Comparison of ENCODE assay signal across 8 cellular contexts in the genomic region with DNA sequence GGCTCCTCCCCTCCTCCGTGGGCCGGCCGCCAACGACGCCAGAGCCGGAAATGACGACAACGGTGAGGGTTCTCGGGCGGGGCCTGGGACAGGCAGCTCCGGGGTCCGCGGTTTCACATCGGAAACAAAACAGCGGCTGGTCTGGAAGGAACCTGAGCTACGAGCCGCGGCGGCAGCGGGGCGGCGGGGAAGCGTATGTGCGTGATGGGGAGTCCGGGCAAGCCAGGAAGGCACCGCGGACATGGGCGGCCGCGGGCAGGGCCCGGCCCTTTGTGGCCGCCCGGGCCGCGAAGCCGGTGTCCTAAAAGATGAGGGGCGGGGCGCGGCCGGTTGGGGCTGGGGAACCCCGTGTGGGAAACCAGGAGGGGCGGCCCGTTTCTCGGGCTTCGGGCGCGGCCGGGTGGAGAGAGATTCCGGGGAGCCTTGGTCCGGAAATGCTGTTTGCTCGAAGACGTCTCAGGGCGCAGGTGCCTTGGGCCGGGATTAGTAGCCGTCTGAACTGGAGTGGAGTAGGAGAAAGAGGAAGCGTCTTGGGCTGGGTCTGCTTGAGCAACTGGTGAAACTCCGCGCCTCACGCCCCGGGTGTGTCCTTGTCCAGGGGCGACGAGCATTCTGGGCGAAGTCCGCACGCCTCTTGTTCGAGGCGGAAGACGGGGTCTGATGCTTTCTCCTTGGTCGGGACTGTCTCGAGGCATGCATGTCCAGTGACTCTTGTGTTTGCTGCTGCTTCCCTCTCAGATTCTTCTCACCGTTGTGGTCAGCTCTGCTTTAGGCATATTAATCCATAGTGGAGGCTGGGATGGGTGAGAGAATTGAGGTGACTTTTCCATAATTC. TPM values are rescaled to one million over a fixed set of nuclear protein-coding genes. Genes with fewer than 3 reads are reported as not detected.
DNase-seq lines count a peak whose midpoint lies in the region; FAIRE-seq and TF ChIP-seq lines count a peak whose summit lies in the region.

A gene (plus strand): TSS at position 121 of the 835 bp plus-strand sequence. CDS start 11,513 bp downstream, outside the sequence.

- no peaks in the 10 kb centered on the region for H3K27me3 ChIP-seq in neutrophil

- peak; percentile 25 for DNase-seq in GM04503 (ENCODE audit: low read depth)
- DNase-seq in HFF-Myc (ENCODE audit: extremely low read depth, low read depth) = peak; percentile 66
- DNase-seq in NAMALWA (ENCODE audit: low spot score) = peak; percentile 91
- peak; percentile 50 for DNase-seq in SK-N-MC (ENCODE audit: low read depth, low spot score)
- DNase-seq in activated naive CD4-positive, alpha-beta T cell treated with anti-CD3 and anti-CD28 coated beads, Interleukin-2, amount 10 ng/mL, durations not matched to agents 7 days and 5 days = peak; percentile 99
- peak; percentile 92 to 99 for DNase-seq in frontal cortex (ENCODE audit: low spot score in 2 of 2)

- CTCF ChIA-PET in activated naive CD4-positive, alpha-beta T cell treated with anti-CD3 and anti-CD28 coated beads, Interleukin-2, amount 10 ng/mL, durations not matched to agents 7 days and 5 days (lab: Charles Lee) = interaction anchor here (1.4 kb wide), 1 partner anchor 36 kb away, joined by 3 read pairs; no protein-coding TSS in a partner anchor

- H3K27ac Mint-ChIP-seq in activated naive CD4-positive, alpha-beta T cell treated with anti-CD3 and anti-CD28 coated beads, Interleukin-2, amount 10 ng/mL, durations not matched to agents 7 days and 5 days = peak within 1 kb of the TSS; percentile 100

- H3K9ac ChIP-seq in SK-N-MC (ENCODE audit: insufficient read length) = peak within 1 kb of the TSS; percentile 84

- H3K27ac ChIP-seq in SK-N-MC = peak within 1 kb of the TSS; percentile 58; the same call in 1 of the 2 replicates
- H3K27ac ChIP-seq in neutrophil = peak within 1 kb of the TSS; percentile 95

- no peak for FAIRE-seq in frontal cortex (lab: Jason Lieb, UNC)

- peaks cover 30 to 32% of the 10 kb centered on the region in 2 experiments for H3K4me1 ChIP-seq in neutrophil (ENCODE audit: control insufficient read depth in 1 of 2, insufficient read depth in 1 of 2, low read depth in 1 of 2, low read length in 1 of 2)

- H3K4me3 Mint-ChIP-seq in activated naive CD4-positive, alpha-beta T cell treated with anti-CD3 and anti-CD28 coated beads, Interleukin-2, amount 10 ng/mL, durations not matched to agents 7 days and 5 days = peak within 1 kb of the TSS; percentile 85

- H3K9me3 Mint-ChIP-seq in activated naive CD4-positive, alpha-beta T cell treated with anti-CD3 and anti-CD28 coated beads, Interleukin-2, amount 10 ng/mL, durations not matched to agents 7 days and 5 days = peaks cover 10% of the 10 kb centered on the region

- peaks cover 17% of the 10 kb centered on the region for H3K36me3 Mint-ChIP-seq in activated naive CD4-positive, alpha-beta T cell treated with anti-CD3 and anti-CD28 coated beads, Interleukin-2, amount 10 ng/mL, durations not matched to agents 7 days and 5 days

- H3K36me3 ChIP-seq in SK-N-MC (ENCODE audit: insufficient read depth, low read length) (no peaks in the 10 kb centered on the region), neutrophil (no peaks in the 10 kb centered on the region)

- peak within 1 kb of the TSS; percentile 77 for H3K4me3 ChIP-seq in HFF-Myc (replicated peaks; ENCODE audit: low read depth, low read length)
- peak within 1 kb of the TSS; percentile 94 for H3K4me3 ChIP-seq in SK-N-MC
- peak within 1 kb of the TSS; percentile 69 to 84 for H3K4me3 ChIP-seq in neutrophil (ENCODE audit: low read depth in 1 of 2, low read length in 1 of 2)

- TF ChIP-seq CTCF in HFF-Myc (IDR thresholded peaks at IDR 0.05; ENCODE audit: low read depth, low read length, missing control alignments) = no peak
- TF ChIP-seq CTCF in neutrophil (IDR thresholded peaks at IDR 0.05) = peak; percentile 12
- no peak for TF ChIP-seq CTCF in subcutaneous adipose tissue (IDR thresholded peaks at IDR 0.05; ENCODE audit: low read depth)

- peaks cover 29% of the 10 kb centered on the region for H3K4me1 Mint-ChIP-seq in activated naive CD4-positive, alpha-beta T cell treated with anti-CD3 and anti-CD28 coated beads, Interleukin-2, amount 10 ng/mL, durations not matched to agents 7 days and 5 days

- peaks cover 4% of the 10 kb centered on the region for H3K27me3 Mint-ChIP-seq in activated naive CD4-positive, alpha-beta T cell treated with anti-CD3 and anti-CD28 coated beads, Interleukin-2, amount 10 ng/mL, durations not matched to agents 7 days and 5 days

- H3K9me3 ChIP-seq in SK-N-MC (ENCODE audit: low read depth, low read length) (no peaks in the 10 kb centered on the region), neutrophil (no peaks in the 10 kb centered on the region)

RNA-seq across cellular contexts. Expression of the gene that starts here (rescaled TPM):
- total RNA-seq in frontal cortex (72.2 TPM), subcutaneous adipose tissue (10 to 100 TPM; 58.4 to 87.5 (median 69.9) TPM)

Comparison
In these comparisons a context has a peak if more than half of its experiments do, and no peak if none do; other contexts are left out.
1. Peak in every context shown above with its lines: DNase-seq, H3K4me3 ChIP-seq and H3K27ac ChIP-seq.
2. DNase-seq: peak in every context shown above with its lines; median percentile 99 in activated naive CD4-positive, alpha-beta T cell treated with anti-CD3 and anti-CD28 coated beads, Interleukin-2, amount 10 ng/mL, durations not matched to agents 7 days and 5 days; 96 in frontal cortex; 91 in NAMALWA; 66 in HFF-Myc; 50 in SK-N-MC; 25 in GM04503.